In genomic region chr12:105377077-105377476, GRCh38 we compare ENCODE assay signal across 27 cellular contexts.
"Had no signal": no experiment of that assay in that cellular context is flagged by ENCODE, and none has a peak within 500 bp of the region (broad histone marks: within the 10 kb centered on the region; RNA-seq: fewer than 3 reads in every experiment).

No MANE protein-coding gene starts in this region.

- DNase-seq: colonic mucosa; cortex of kidney; dermis blood vessel endothelial cell; dorsolateral prefrontal cortex; effector CD4-positive, alpha-beta T cell; effector CD8-positive, alpha-beta T cell; effector memory CD4-positive, alpha-beta T cell; effector memory CD8-positive, alpha-beta T cell; erythroblast; esophagus squamous epithelium; foreskin fibroblast; foreskin keratinocyte; foreskin melanocyte; gastrocnemius medialis; glutamatergic neuron; heart left ventricle; heart right ventricle had no signal

- H3K4me1 ChIP-seq: colonic mucosa, esophagus muscularis mucosa, esophagus squamous epithelium, foreskin keratinocyte, gastrocnemius medialis, gastroesophageal sphincter, heart left ventricle, heart right ventricle had no signal

- FAIRE-seq: colon, endometrium, endothelial cell of umbilical vein, frontal cortex had no signal

- H3K27me3 ChIP-seq: colonic mucosa, dorsolateral prefrontal cortex, esophagus muscularis mucosa, esophagus squamous epithelium, foreskin keratinocyte, gastrocnemius medialis had no signal

- H3K9me3 Mint-ChIP-seq: dendritic cell treated with granulocyte-macrophage colony-stimulating factor and Interleukin-4, amounts not matched to agents 40 ng/mL and 50 ng/mL, for 4 days; effector memory CD8-positive, alpha-beta T cell had no signal

- H3K4me3 Mint-ChIP-seq: dendritic cell treated with granulocyte-macrophage colony-stimulating factor and Interleukin-4, amounts not matched to agents 40 ng/mL and 50 ng/mL, for 4 days; effector memory CD8-positive, alpha-beta T cell had no signal

- H3K27ac ChIP-seq: colonic mucosa, coronary artery, dorsolateral prefrontal cortex, epithelial cell of prostate, esophagus muscularis mucosa, esophagus squamous epithelium, foreskin keratinocyte, gastrocnemius medialis, gastroesophageal sphincter, heart left ventricle, heart right ventricle had no signal

- H3K27ac Mint-ChIP-seq: dendritic cell treated with granulocyte-macrophage colony-stimulating factor and Interleukin-4, amounts not matched to agents 40 ng/mL and 50 ng/mL, for 4 days; effector memory CD8-positive, alpha-beta T cell had no signal

- H3K36me3 ChIP-seq: colonic mucosa, esophagus muscularis mucosa, esophagus squamous epithelium, gastrocnemius medialis, gastroesophageal sphincter, heart left ventricle, heart right ventricle had no signal

- H3K4me3 ChIP-seq: colonic mucosa, coronary artery, dorsolateral prefrontal cortex, esophagus muscularis mucosa, esophagus squamous epithelium, gastrocnemius medialis, gastroesophageal sphincter, heart left ventricle, heart right ventricle had no signal

- H3K9me3 ChIP-seq: colonic mucosa, esophagus muscularis mucosa, esophagus squamous epithelium, gastrocnemius medialis, gastroesophageal sphincter, heart left ventricle, heart right ventricle had no signal

- ATAC-seq: effector memory CD8-positive, alpha-beta T cell; esophagus mucosa; foreskin keratinocyte; gastrocnemius medialis; gastroesophageal sphincter; heart left ventricle; heart right ventricle had no signal

- H3K27me3 Mint-ChIP-seq: dendritic cell treated with granulocyte-macrophage colony-stimulating factor and Interleukin-4, amounts not matched to agents 40 ng/mL and 50 ng/mL, for 4 days; effector memory CD8-positive, alpha-beta T cell had no signal
